ENCODE assay signal across 7 cellular contexts in genomic region chr12:46266869-46267617, GRCh38. TPM values are rescaled to one million over a fixed set of nuclear protein-coding genes. Genes with fewer than 3 reads are reported as not detected.
A peak's percentile ranks its signal among the peaks of the same experiment; 100 is the strongest.
DNase-seq lines count a peak whose midpoint lies in the region; ATAC-seq, FAIRE-seq and TF ChIP-seq lines count a peak whose summit lies in the region.

No MANE protein-coding gene starts in this region.

- intact Hi-C loops in endothelial cell of umbilical vein (cut with micrococcal nuclease), result loop anchor here (2.0 to 10.0 kb wide), 5 partner anchors 105 to 815 kb away; partner anchors contain the start of genes SCAF11 and SLC38A2

- dilution Hi-C loops in endothelial cell of umbilical vein (cut with MboI; ENCODE audit: extremely low pct_ligation_motif_present, low sequenced_read_pairs), result no loop called here

- no peaks in the 10 kb centered on the region for H3K36me3 ChIP-seq in endothelial cell of umbilical vein (ENCODE audit: control insufficient read depth in 2 of 2, extremely low read depth in 1 of 2, insufficient read depth in 2 of 2, low read length in 2 of 2)

- H3K27ac ChIP-seq in endothelial cell of umbilical vein (ENCODE audit: insufficient read depth, low read depth, low read length), result peak overlapping the region; percentile 82

- peak; percentile 62 for FAIRE-seq in GM12892 (lab: Jason Lieb, UNC)
- peak; percentile 70 for FAIRE-seq in endothelial cell of umbilical vein (lab: Jason Lieb, UNC)

- H3K4me3 ChIP-seq in endothelial cell of umbilical vein (replicated peaks in 1 of 3; ENCODE audit: insufficient read depth in 1 of 3, low read depth in 1 of 3, low read length in 3 of 3) (peak overlapping the region; percentile 59 to 85 (median 84)), mononuclear cell (ENCODE audit: low read length) (peak overlapping the region; percentile 84)

- peak overlapping the region; percentile 95 for H3K9ac ChIP-seq in endothelial cell of umbilical vein (replicated peaks; ENCODE audit: extremely low read depth, insufficient read depth, low read length)

- BruUV-seq in endothelial cell of umbilical vein (replicated peaks; lab: Mats Ljungman, UMichigan), result no TSS peak

- 0 out of 2 replicates have a peak, but pooled peaks have one; percentile 31 for TF ChIP-seq POLR2A in GM12892 (IDR thresholded peaks at IDR 0.05; ENCODE audit: low read depth, low read length)
- no peak for TF ChIP-seq POLR2A in endothelial cell of umbilical vein (IDR thresholded peaks at IDR 0.05; ENCODE audit: low read depth, low read length)

- peaks cover 63% of the 10 kb centered on the region for H3K79me2 ChIP-seq in endothelial cell of umbilical vein (ENCODE audit: control insufficient read depth, insufficient read depth, low read length)

- CTCF ChIA-PET in endothelial cell of umbilical vein (lab: Charles Lee), result interaction anchor here (1.0 to 1.6 kb wide), 4 partner anchors 33 to 142 kb away, joined by 3 to 5 read pairs (median 3); no protein-coding TSS in a partner anchor

- no peaks in the 10 kb centered on the region for H3K9me3 ChIP-seq in endothelial cell of umbilical vein (replicated peaks; ENCODE audit: control insufficient read depth, insufficient read depth, low read length)
- no peaks in the 10 kb centered on the region for H3K9me3 ChIP-seq in mononuclear cell (ENCODE audit: low read depth, low read length)

- no peak for TF ChIP-seq CTCF in endothelial cell of umbilical vein (IDR thresholded peaks at IDR 0.05; ENCODE audit: extremely low read depth in 1 of 2, insufficient read depth in 1 of 2, low read depth in 1 of 2, low read length in 2 of 2)

- H3K4me1 ChIP-seq in endothelial cell of umbilical vein (ENCODE audit: control insufficient read depth, extremely low read depth, insufficient read depth, low read length) (peaks cover 31% of the 10 kb centered on the region), mononuclear cell (ENCODE audit: insufficient read depth, low read length) (peaks cover 51% of the 10 kb centered on the region)

- H3K4me2 ChIP-seq in endothelial cell of umbilical vein (ENCODE audit: insufficient read depth, low read length), result peak overlapping the region; percentile 97

- H2AFZ ChIP-seq in endothelial cell of umbilical vein (ENCODE audit: low read depth, low read length), result peak overlapping the region; percentile 46

- no peaks in the 10 kb centered on the region for H4K20me1 ChIP-seq in endothelial cell of umbilical vein (replicated peaks; ENCODE audit: control insufficient read depth, extremely low read depth, insufficient read depth, low read length)

- POLR2A ChIA-PET in endothelial cell of umbilical vein (lab: Charles Lee), result no interaction called here

- no peaks in the 10 kb centered on the region for H3K9me1 ChIP-seq in endothelial cell of umbilical vein (replicated peaks; ENCODE audit: control insufficient read depth, extremely low read depth, insufficient read depth, low read length)

- no peaks in the 10 kb centered on the region for H3K27me3 ChIP-seq in endothelial cell of umbilical vein (ENCODE audit: control insufficient read depth in 2 of 2, insufficient read depth in 2 of 2, low read length in 2 of 2)
- H3K27me3 ChIP-seq in mononuclear cell (ENCODE audit: insufficient read depth, low read length), result no peaks in the 10 kb centered on the region

- no peak for ATAC-seq in HG03565 (IDR thresholded peaks at IDR 0.05; ENCODE audit: unreplicated experiment)

- peak; percentile 17 for DNase-seq in GM12892 (ENCODE audit: insufficient read length)
- DNase-seq in NCI-H2171 (lab: John Stamatoyannopoulos, UW), result peak; percentile 10
- peak; percentile 60 for DNase-seq in activated CD8-positive, alpha-beta memory T cell treated with anti-CD3 and anti-CD28 coated beads, Interleukin-2, amount 50 U/mL, for 1 hour (ENCODE audit: extremely low read depth)
- peak; percentile 78 for DNase-seq in endothelial cell of umbilical vein (ENCODE audit: low read depth, low spot score)
- peak; percentile 40 to 51 for DNase-seq in stimulated activated CD8-positive, alpha-beta memory T cell treated with anti-CD3 and anti-CD28 coated beads, Interleukin-2, amount 100 ng/mL, for 1 hour (ENCODE audit: low read depth in 2 of 2)

TF ChIP-seq in endothelial cell of umbilical vein, 7 proteins besides CTCF, POLR2A, EP300 and RAD21:
- TF ChIP-seq FOS (IDR thresholded peaks at IDR 0.05; ENCODE audit: borderline replicate concordance, insufficient read depth, low read length), result no peak
- TF ChIP-seq MYC (IDR thresholded peaks at IDR 0.05; ENCODE audit: low read depth, low read length), result no peak

RNA-seq across cellular contexts. Expression of gene SLC38A1, which starts 1.8 kb away (rescaled TPM):
- 56.2 TPM for polyA plus RNA-seq in GM12892 (2012; ENCODE audit: missing spikeins)
- 81.0 and 86.4 TPM in 2 replicates for total RNA-seq in endothelial cell of umbilical vein
- 17.2 and 23.6 TPM in 2 replicates for polyA plus RNA-seq in endothelial cell of umbilical vein
- 16.7 TPM in 2 replicates for polyA plus RNA-seq in endothelial cell of umbilical vein (2011; cell fraction: cytosol; rRNA removed)
- polyA plus RNA-seq in endothelial cell of umbilical vein (2011; cell fraction: nucleus; rRNA removed), result 30.9 and 38.9 TPM in 2 replicates
- polyA plus RNA-seq in endothelial cell of umbilical vein (2012), result 56.7 and 79.2 TPM in 2 replicates
- 76.5 and 103 TPM in 2 replicates for polyA minus RNA-seq in endothelial cell of umbilical vein
- polyA minus RNA-seq in endothelial cell of umbilical vein (2011; cell fraction: cytosol; rRNA and poly(A)+ RNA removed), result 212 TPM
- 70.3 and 93.2 TPM in 2 replicates for polyA minus RNA-seq in endothelial cell of umbilical vein (2011; cell fraction: nucleus; rRNA and poly(A)+ RNA removed)
- 308 TPM for total RNA-seq in mononuclear cell

Comparison
In these comparisons a context has a peak if more than half of its experiments do, and no peak if none do; other contexts are left out.
1. DNase-seq: peak in every context shown above with its lines; median percentile 78 in endothelial cell of umbilical vein; 60 in activated CD8-positive, alpha-beta memory T cell treated with anti-CD3 and anti-CD28 coated beads, Interleukin-2, amount 50 U/mL, for 1 hour; 46 in stimulated activated CD8-positive, alpha-beta memory T cell treated with anti-CD3 and anti-CD28 coated beads, Interleukin-2, amount 100 ng/mL, for 1 hour; 17 in GM12892; 10 in NCI-H2171.